ENCODE assay signal across 8 cellular contexts in the genomic region with DNA sequence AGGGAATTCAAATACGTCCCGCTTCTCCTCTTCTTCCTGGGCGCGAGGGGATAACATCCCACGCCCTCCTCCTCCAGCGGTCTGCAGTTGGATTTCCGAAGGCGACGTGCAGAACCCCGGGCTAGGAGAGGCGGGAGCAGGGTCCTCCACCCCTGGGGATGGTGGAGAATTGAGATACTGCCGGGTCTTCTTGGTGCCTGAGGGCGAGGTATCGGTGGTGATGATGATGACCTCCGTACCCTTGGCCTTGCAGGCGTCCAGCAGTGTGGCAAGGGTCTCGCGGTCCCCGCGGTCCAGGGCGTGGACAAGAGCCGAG. TPM values are rescaled to one million over a fixed set of nuclear protein-coding genes. Genes with fewer than 3 reads are reported as not detected.
DNase-seq lines count a peak whose midpoint lies in the region; ATAC-seq, FAIRE-seq and TF ChIP-seq lines count a peak whose summit lies in the region.

No MANE protein-coding gene starts in this region.

- no peak overlapping the region for H3K14ac ChIP-seq in neuronal stem cell (ENCODE audit: low read length)

- H2AK5ac ChIP-seq in neuronal stem cell (ENCODE audit: low read depth, low read length), result peak overlapping the region; percentile 64

- peak in 1 of 7 experiments; percentile 48 for DNase-seq in CD8-positive, alpha-beta T cell
- no peak for DNase-seq in PC-3
- no peak for DNase-seq in endothelial cell of umbilical vein (ENCODE audit: low read depth, low spot score)
- no peak for DNase-seq in neuronal stem cell (ENCODE audit: low spot score)
- no peak for DNase-seq in NOMO-1 (lab: John Stamatoyannopoulos, UW; ENCODE audit: unreplicated experiment in 2 of 2)
- no peak for DNase-seq in UCSD-AML1 (lab: John Stamatoyannopoulos, UW; ENCODE audit: unreplicated experiment)
- DNase-seq in DMS 273 treated with DMSO at 0.1 percent for 48 hours (lab: John Stamatoyannopoulos, UW), result no peak

- dilution Hi-C loops in endothelial cell of umbilical vein (cut with MboI; ENCODE audit: extremely low pct_ligation_motif_present, low sequenced_read_pairs), result no loop called here

- BruUV-seq in PC-3 (replicated peaks; lab: Mats Ljungman, UMichigan) (no TSS peak), endothelial cell of umbilical vein (replicated peaks; lab: Mats Ljungman, UMichigan) (no TSS peak)

- H3K79me2 ChIP-seq in PC-3 (ENCODE audit: low read length) (peaks cover 11% of the 10 kb centered on the region), endothelial cell of umbilical vein (ENCODE audit: control insufficient read depth, insufficient read depth, low read length) (peaks cover 12% of the 10 kb centered on the region)

- H3K9me3 ChIP-seq in CD8-positive, alpha-beta T cell (ENCODE audit: low read length), result no peaks in the 10 kb centered on the region
- no peaks in the 10 kb centered on the region for H3K9me3 ChIP-seq in PC-3 (ENCODE audit: low read length)
- H3K9me3 ChIP-seq in endothelial cell of umbilical vein (replicated peaks; ENCODE audit: control insufficient read depth, insufficient read depth, low read length), result no peaks in the 10 kb centered on the region
- H3K9me3 ChIP-seq in neuronal stem cell (replicated peaks in 1 of 2; ENCODE audit: control insufficient read depth in 2 of 2, insufficient read depth in 1 of 2, low read depth in 1 of 2, low read length in 2 of 2), result peaks cover 0 to 4% of the 10 kb centered on the region in 2 donors

- H3K27me3 Mint-ChIP-seq in CD8-positive, alpha-beta T cell (ENCODE audit: low read depth), result no peaks in the 10 kb centered on the region

- CTCF ChIA-PET in CD8-positive, alpha-beta T cell (lab: Charles Lee), result no interaction called here
- CTCF ChIA-PET in PC-3 (lab: Charles Lee), result no interaction called here
- CTCF ChIA-PET in endothelial cell of umbilical vein (lab: Charles Lee), result interaction anchor here (1.5 to 1.6 kb wide), 2 partner anchors 33 to 46 kb away, joined by 4 to 5 read pairs; a partner anchor contains a TSS

- H3K36me3 Mint-ChIP-seq in CD8-positive, alpha-beta T cell, result peaks cover 17% of the 10 kb centered on the region

- FAIRE-seq in endothelial cell of umbilical vein (lab: Jason Lieb, UNC), result no peak

- H3K4me3 ChIP-seq in CD8-positive, alpha-beta T cell (ENCODE audit: low read depth, low read length), result peak overlapping the region; percentile 86
- H3K4me3 ChIP-seq in PC-3 (ENCODE audit: low read length), result peak overlapping the region; percentile 76
- H3K4me3 ChIP-seq in endothelial cell of umbilical vein (replicated peaks in 1 of 3; ENCODE audit: insufficient read depth in 1 of 3, low read depth in 1 of 3, low read length in 3 of 3), result peak overlapping the region; percentile 32 to 75 (median 73)
- H3K4me3 ChIP-seq in neuronal stem cell (ENCODE audit: low read length in 2 of 2), result peak overlapping the region; percentile 66 to 78

- peak overlapping the region; percentile 82 for H3K27ac Mint-ChIP-seq in CD8-positive, alpha-beta T cell

- no peaks in the 10 kb centered on the region for H3F3A ChIP-seq in PC-3 (ENCODE audit: low read length, unreplicated experiment)

- H3K27ac ChIP-seq in CD8-positive, alpha-beta T cell (ENCODE audit: low read depth, low read length), result peak overlapping the region; percentile 43
- H3K27ac ChIP-seq in PC-3 (ENCODE audit: low read length) (no peak overlapping the region), endothelial cell of umbilical vein (ENCODE audit: insufficient read depth, low read depth, low read length) (no peak overlapping the region), neuronal stem cell (replicated peaks; ENCODE audit: low read length) (no peak overlapping the region)

- peak overlapping the region; percentile 35 for H2BK120ac ChIP-seq in neuronal stem cell (ENCODE audit: low read depth, low read length)

- intact Hi-C loops in CD8-positive, alpha-beta T cell (cut with DNase I, micrococcal nuclease), result no loop called here
- intact Hi-C loops in PC-3 (cut with micrococcal nuclease), result no loop called here
- intact Hi-C loops in endothelial cell of umbilical vein (cut with micrococcal nuclease), result no loop called here

- H3K4me2 ChIP-seq in PC-3 (ENCODE audit: low read length), result peak overlapping the region; percentile 91
- peak overlapping the region; percentile 86 for H3K4me2 ChIP-seq in endothelial cell of umbilical vein (ENCODE audit: insufficient read depth, low read length)
- peak overlapping the region; percentile 97 for H3K4me2 ChIP-seq in neuronal stem cell (ENCODE audit: insufficient read depth, low read length, poor library complexity, severe bottlenecking)

- no peak overlapping the region for H4K8ac ChIP-seq in neuronal stem cell (ENCODE audit: low read depth, low read length)

- no peak overlapping the region for H2BK5ac ChIP-seq in neuronal stem cell (ENCODE audit: low read length)

- no peaks in the 10 kb centered on the region for H3K9me2 ChIP-seq in PC-3 (replicated peaks; ENCODE audit: low read length)

- no peak for TF ChIP-seq CTCF in CD8-positive, alpha-beta T cell (IDR thresholded peaks at IDR 0.05)
- TF ChIP-seq CTCF in PC-3 (conservative IDR thresholded peaks at IDR 0.05; ENCODE audit: low read depth, low read length), result no peak
- no peak for TF ChIP-seq CTCF in endothelial cell of umbilical vein (IDR thresholded peaks at IDR 0.05; ENCODE audit: extremely low read depth in 1 of 2, insufficient read depth in 1 of 2, low read depth in 1 of 2, low read length in 2 of 2)

- no CpG with 5 or more reads among the region's 22 CpGs for WGBS in neuronal stem cell (ENCODE audit: extremely low coverage in 2 of 2, insufficient read length in 2 of 2, insufficient replicate concordance in 1 of 2), 2 donors

- H3K4me3 Mint-ChIP-seq in CD8-positive, alpha-beta T cell, result peak overlapping the region; percentile 91

- H4K91ac ChIP-seq in neuronal stem cell (ENCODE audit: low read depth, low read length, poor library complexity), result no peak overlapping the region

- H3K23ac ChIP-seq in neuronal stem cell (ENCODE audit: low read depth, low read length, poor library complexity), result peak overlapping the region; percentile 69

- POLR2A ChIA-PET in CD8-positive, alpha-beta T cell (lab: Charles Lee), result interaction anchor here (0.8 to 2.8 kb wide), 3 partner anchors 33 to 42 kb away, joined by 3 to 9 read pairs (median 3); a partner anchor contains a TSS
- POLR2A ChIA-PET in PC-3 (lab: Charles Lee; ENCODE audit: unreplicated experiment), result no interaction called here
- POLR2A ChIA-PET in endothelial cell of umbilical vein (lab: Charles Lee), result no interaction called here

- H3K9ac ChIP-seq in PC-3 (ENCODE audit: low read length) (no peak overlapping the region), endothelial cell of umbilical vein (replicated peaks; ENCODE audit: extremely low read depth, insufficient read depth, low read length) (peak overlapping the region; percentile 53), neuronal stem cell (ENCODE audit: low read depth, low read length, poor library complexity) (peak overlapping the region; percentile 46)

- H4K20me1 ChIP-seq in PC-3 (ENCODE audit: low read length) (no peaks in the 10 kb centered on the region), endothelial cell of umbilical vein (replicated peaks; ENCODE audit: control insufficient read depth, extremely low read depth, insufficient read depth, low read length) (no peaks in the 10 kb centered on the region)

- peak overlapping the region; percentile 81 for H3K18ac ChIP-seq in neuronal stem cell (ENCODE audit: low read length)

- peaks cover 53% of the 10 kb centered on the region for H3K4me1 ChIP-seq in CD8-positive, alpha-beta T cell (ENCODE audit: insufficient read depth, low read length)
- H3K4me1 ChIP-seq in PC-3 (ENCODE audit: insufficient read depth, low read length) (peaks cover 52% of the 10 kb centered on the region), endothelial cell of umbilical vein (ENCODE audit: control insufficient read depth, extremely low read depth, insufficient read depth, low read length) (peaks cover 46% of the 10 kb centered on the region), neuronal stem cell (ENCODE audit: control insufficient read depth in 2 of 2, insufficient read depth in 1 of 2, low read depth in 1 of 2, low read length in 2 of 2) (peaks cover 13 to 44% of the 10 kb centered on the region in 2 donors)

- no peak for TF ChIP-seq POLR2A in endothelial cell of umbilical vein (IDR thresholded peaks at IDR 0.05; ENCODE audit: low read depth, low read length)

- no peaks in the 10 kb centered on the region for H3K79me1 ChIP-seq in neuronal stem cell (ENCODE audit: low read depth, low read length)

- no peaks in the 10 kb centered on the region for H3K9me3 Mint-ChIP-seq in CD8-positive, alpha-beta T cell

- peaks cover 68% of the 10 kb centered on the region for H3K4me1 Mint-ChIP-seq in CD8-positive, alpha-beta T cell (ENCODE audit: low read depth)

- H2BK12ac ChIP-seq in neuronal stem cell (ENCODE audit: low read length), result peak overlapping the region; percentile 14

- H3K9me1 ChIP-seq in endothelial cell of umbilical vein (replicated peaks; ENCODE audit: control insufficient read depth, extremely low read depth, insufficient read depth, low read length), result no peaks in the 10 kb centered on the region

- no peak overlapping the region for H3K4ac ChIP-seq in neuronal stem cell (ENCODE audit: low read length)

- no peak overlapping the region for H2BK15ac ChIP-seq in neuronal stem cell (ENCODE audit: low read length)

- no peak for ATAC-seq in CD8-positive, alpha-beta T cell
- ATAC-seq in PC-3, result no peak
- no peak for ATAC-seq in GM21526 (IDR thresholded peaks at IDR 0.05; ENCODE audit: low FRiP score, unreplicated experiment)

- H3K27me3 ChIP-seq in CD8-positive, alpha-beta T cell (ENCODE audit: insufficient read depth, low read length), result no peaks in the 10 kb centered on the region
- H3K27me3 ChIP-seq in PC-3 (ENCODE audit: low read length) (no peaks in the 10 kb centered on the region), endothelial cell of umbilical vein (ENCODE audit: control insufficient read depth in 2 of 2, insufficient read depth in 2 of 2, low read length in 2 of 2) (no peaks in the 10 kb centered on the region), neuronal stem cell (ENCODE audit: control insufficient read depth in 3 of 3, insufficient read depth in 3 of 3, low read depth in 1 of 3, low read length in 3 of 3) (peaks cover 0 to 49% (median 18%) of the 10 kb centered on the region in 3 experiments)

- H2AFZ ChIP-seq in PC-3 (ENCODE audit: low read length), result peak overlapping the region; percentile 83
- H2AFZ ChIP-seq in endothelial cell of umbilical vein (ENCODE audit: low read depth, low read length), result peak overlapping the region; percentile 95
- H2AFZ ChIP-seq in neuronal stem cell (ENCODE audit: low read length), result peak overlapping the region; percentile 96

- no peaks in the 10 kb centered on the region for H3K36me3 ChIP-seq in CD8-positive, alpha-beta T cell (ENCODE audit: insufficient read depth, low read length)
- H3K36me3 ChIP-seq in PC-3 (ENCODE audit: low read depth, low read length), result no peaks in the 10 kb centered on the region
- no peaks in the 10 kb centered on the region for H3K36me3 ChIP-seq in endothelial cell of umbilical vein (ENCODE audit: control insufficient read depth in 2 of 2, extremely low read depth in 1 of 2, insufficient read depth in 2 of 2, low read length in 2 of 2)
- no peaks in the 10 kb centered on the region for H3K36me3 ChIP-seq in neuronal stem cell (replicated peaks in 1 of 2; ENCODE audit: control insufficient read depth in 2 of 2, insufficient read depth in 2 of 2, low read length in 2 of 2)

RNA-seq across cellular contexts. Expression of a gene that starts 3.2 kb away (rescaled TPM):
- total RNA-seq in CD8-positive, alpha-beta T cell, result 10 to 100 TPM; 14.7 to 16.4 TPM
- total RNA-seq in PC-3 (2014; rRNA removed), result 12.5 and 13.6 TPM in 2 replicates
- 54.9 and 55.6 TPM in 2 replicates for total RNA-seq in endothelial cell of umbilical vein
- polyA plus RNA-seq in endothelial cell of umbilical vein, result 48.4 and 56.4 TPM in 2 replicates
- polyA plus RNA-seq in endothelial cell of umbilical vein (2011; cell fraction: cytosol; rRNA removed), result 50.1 and 53.0 TPM in 2 replicates
- polyA plus RNA-seq in endothelial cell of umbilical vein (2011; cell fraction: nucleus; rRNA removed), result 19.2 and 23.4 TPM in 2 replicates
- 17.1 and 20.3 TPM in 2 replicates for polyA plus RNA-seq in endothelial cell of umbilical vein (2012)
- polyA minus RNA-seq in endothelial cell of umbilical vein, result 47.6 and 49.9 TPM in 2 replicates
- polyA minus RNA-seq in endothelial cell of umbilical vein (2011; cell fraction: cytosol; rRNA and poly(A)+ RNA removed), result 21.5 TPM
- polyA minus RNA-seq in endothelial cell of umbilical vein (2011; cell fraction: nucleus; rRNA and poly(A)+ RNA removed), result 10.5 and 13.3 TPM in 2 replicates
- 17.1 TPM for polyA plus RNA-seq in neuronal stem cell (2013, experiment 1 of 2)
- polyA plus RNA-seq in neuronal stem cell (2013, experiment 2 of 2), result 17.4 TPM

RNA-seq across cellular contexts. Expression of a gene that starts 3.3 kb away (rescaled TPM):
- total RNA-seq in CD8-positive, alpha-beta T cell, result under 1 TPM; 0.42 to 0.62 TPM
- total RNA-seq in PC-3 (2014; rRNA removed), result 0.29 and 2.8 TPM in 2 replicates
- 0.24 and 0.60 TPM in 2 replicates for total RNA-seq in endothelial cell of umbilical vein
- 0.41 and 0.43 TPM in 2 replicates for polyA plus RNA-seq in endothelial cell of umbilical vein
- 0.21 and 0.30 TPM in 2 replicates for polyA plus RNA-seq in endothelial cell of umbilical vein (2011; cell fraction: cytosol; rRNA removed)
- 0.84 and 1.1 TPM in 2 replicates for polyA plus RNA-seq in endothelial cell of umbilical vein (2011; cell fraction: nucleus; rRNA removed)
- 0.28 and 0.38 TPM in 2 replicates for polyA plus RNA-seq in endothelial cell of umbilical vein (2012)
- 0.06 and 0.07 TPM in 2 replicates for polyA minus RNA-seq in endothelial cell of umbilical vein
- polyA minus RNA-seq in endothelial cell of umbilical vein (2011; cell fraction: cytosol; rRNA and poly(A)+ RNA removed), result 0.61 TPM
- 0.29 and 0.58 TPM in 2 replicates for polyA minus RNA-seq in endothelial cell of umbilical vein (2011; cell fraction: nucleus; rRNA and poly(A)+ RNA removed)
- 0.10 TPM for polyA plus RNA-seq in neuronal stem cell (2013, experiment 1 of 2)
- polyA plus RNA-seq in neuronal stem cell (2013, experiment 2 of 2), result 0.10 TPM

RNA-seq across cellular contexts. Expression of a gene that starts 3.4 kb away (rescaled TPM):
- total RNA-seq in CD8-positive, alpha-beta T cell, result 10 to 100 TPM; 12.9 to 14.4 TPM
- total RNA-seq in PC-3 (2014; rRNA removed) (3.7 and 8.4 TPM in 2 replicates), endothelial cell of umbilical vein (15.3 and 18.8 TPM in 2 replicates)
- polyA plus RNA-seq in endothelial cell of umbilical vein, result 10.6 and 12.4 TPM in 2 replicates
- polyA plus RNA-seq in endothelial cell of umbilical vein (2011; cell fraction: cytosol; rRNA removed), result 17.6 and 19.4 TPM in 2 replicates
- 7.8 and 9.3 TPM in 2 replicates for polyA plus RNA-seq in endothelial cell of umbilical vein (2011; cell fraction: nucleus; rRNA removed)
- 26.8 and 28.7 TPM in 2 replicates for polyA plus RNA-seq in endothelial cell of umbilical vein (2012)
- 6.5 and 6.9 TPM in 2 replicates for polyA minus RNA-seq in endothelial cell of umbilical vein
- 2.2 TPM for polyA minus RNA-seq in endothelial cell of umbilical vein (2011; cell fraction: cytosol; rRNA and poly(A)+ RNA removed)
- 2.4 and 4.9 TPM in 2 replicates for polyA minus RNA-seq in endothelial cell of umbilical vein (2011; cell fraction: nucleus; rRNA and poly(A)+ RNA removed)
- polyA plus RNA-seq in neuronal stem cell (2013, experiment 1 of 2), result 18.0 TPM
- 20.2 TPM for polyA plus RNA-seq in neuronal stem cell (2013, experiment 2 of 2)

RNA-seq across cellular contexts. Expression of a gene that starts 33.8 kb away (rescaled TPM):
- 100 to 1,000 TPM; 180 to 187 TPM for total RNA-seq in CD8-positive, alpha-beta T cell
- total RNA-seq in PC-3 (2014; rRNA removed) (459 and 482 TPM in 2 replicates), endothelial cell of umbilical vein (194 and 200 TPM in 2 replicates)
- 101 and 192 TPM in 2 replicates for polyA plus RNA-seq in endothelial cell of umbilical vein
- polyA plus RNA-seq in endothelial cell of umbilical vein (2011; cell fraction: cytosol; rRNA removed), result 216 and 336 TPM in 2 replicates
- 97.5 and 169 TPM in 2 replicates for polyA plus RNA-seq in endothelial cell of umbilical vein (2011; cell fraction: nucleus; rRNA removed)
- 204 and 291 TPM in 2 replicates for polyA plus RNA-seq in endothelial cell of umbilical vein (2012)
- polyA minus RNA-seq in endothelial cell of umbilical vein, result 54.6 and 71.6 TPM in 2 replicates
- 52.4 TPM for polyA minus RNA-seq in endothelial cell of umbilical vein (2011; cell fraction: cytosol; rRNA and poly(A)+ RNA removed)
- 25.6 and 33.6 TPM in 2 replicates for polyA minus RNA-seq in endothelial cell of umbilical vein (2011; cell fraction: nucleus; rRNA and poly(A)+ RNA removed)
- 178 TPM for polyA plus RNA-seq in neuronal stem cell (2013, experiment 1 of 2)
- polyA plus RNA-seq in neuronal stem cell (2013, experiment 2 of 2), result 188 TPM

RNA-seq across cellular contexts. Expression of a gene that starts 35.3 kb away (rescaled TPM):
- 100 to 1,000 TPM; 627 to 652 TPM for total RNA-seq in CD8-positive, alpha-beta T cell
- 45.3 and 66.6 TPM in 2 replicates for total RNA-seq in PC-3 (2014; rRNA removed)
- 7.6 and 9.1 TPM in 2 replicates for total RNA-seq in endothelial cell of umbilical vein
- 21.8 and 31.3 TPM in 2 replicates for polyA plus RNA-seq in endothelial cell of umbilical vein
- 15.1 and 18.3 TPM in 2 replicates for polyA plus RNA-seq in endothelial cell of umbilical vein (2011; cell fraction: cytosol; rRNA removed)
- polyA plus RNA-seq in endothelial cell of umbilical vein (2011; cell fraction: nucleus; rRNA removed), result 15.3 and 21.3 TPM in 2 replicates
- polyA plus RNA-seq in endothelial cell of umbilical vein (2012), result 14.7 and 22.5 TPM in 2 replicates
- polyA minus RNA-seq in endothelial cell of umbilical vein, result 53.0 and 74.0 TPM in 2 replicates
- polyA minus RNA-seq in endothelial cell of umbilical vein (2011; cell fraction: cytosol; rRNA and poly(A)+ RNA removed), result 125 TPM
- polyA minus RNA-seq in endothelial cell of umbilical vein (2011; cell fraction: nucleus; rRNA and poly(A)+ RNA removed), result 15.0 and 23.3 TPM in 2 replicates
- 111 TPM for polyA plus RNA-seq in neuronal stem cell (2013, experiment 1 of 2)
- 115 TPM for polyA plus RNA-seq in neuronal stem cell (2013, experiment 2 of 2)
